ENCODE assay signal across 18 cellular contexts in genomic region chr2:106176446-106177110, GRCh38. TPM values are rescaled to one million over a fixed set of nuclear protein-coding genes. Genes with fewer than 3 reads are reported as not detected.
DNase-seq lines count a peak whose midpoint lies in the region; ATAC-seq lines count a peak whose summit lies in the region.
"Had no signal": no experiment of that assay in that cellular context is flagged by ENCODE, and none has a peak within 500 bp of the region (broad histone marks: within the 10 kb centered on the region; RNA-seq: fewer than 3 reads in every experiment).

No MANE protein-coding gene starts in this region.

- no peaks in the 10 kb centered on the region for H3K27me3 ChIP-seq in Karpas-422 (ENCODE audit: low read length)

- DNase-seq in DMS 273 (lab: John Stamatoyannopoulos, UW; ENCODE audit: unreplicated experiment) (peak; percentile 6), DMS 273 treated with DMSO at 0.1 percent for 48 hours (lab: John Stamatoyannopoulos, UW) (no peak), Karpas-422 (no peak), superior temporal gyrus (ENCODE audit: extremely low spot score) (no peak)
- no peak for DNase-seq in stimulated activated effector memory CD8-positive, alpha-beta T cell treated with anti-CD3 and anti-CD28 coated beads, Interleukin-12 subunit alpha, Interleukin-12 subunit beta, amount 100 ng/mL, for 72 hours (ENCODE audit: low spot score in 2 of 2)
- DNase-seq in activated T-helper 2 cell treated with anti-CD3 and anti-CD28 coated beads, Interferon-gamma antibody, Interleukin-2, Interleukin-4, amounts not matched to agents 10 μg/mL and 5 μg/mL and 100 μg/mL, durations not matched to agents 14 hours and 24 hours and 36 hours (ENCODE audit: low spot score), result no peak
- DNase-seq: C1 segment of cervical spinal cord, DMS79, GM23248, NCI-H1417, NCI-H1930, NCI-H2171 treated with DMSO at 0.1 percent for 48 hours, NCI-H510A, NCI-H82, SHP77 treated with DMSO at 0.1 percent for 48 hours had no signal

- H3K4me1 Mint-ChIP-seq in stimulated activated effector memory CD8-positive, alpha-beta T cell treated with anti-CD3 and anti-CD28 coated beads, Interleukin-12 subunit alpha, Interleukin-12 subunit beta, amount 100 ng/mL, for 72 hours, result peaks cover 44% of the 10 kb centered on the region
- peaks cover 17% of the 10 kb centered on the region for H3K4me1 Mint-ChIP-seq in activated T-helper 2 cell treated with anti-CD3 and anti-CD28 coated beads, Interferon-gamma antibody, Interleukin-2, Interleukin-4, amounts not matched to agents 10 μg/mL and 5 μg/mL and 100 μg/mL, durations not matched to agents 14 hours and 24 hours and 36 hours (ENCODE audit: low read depth)

- no peak overlapping the region for H2AFZ ChIP-seq in Karpas-422 (ENCODE audit: low read length)
- H2AFZ ChIP-seq: GM23248 had no signal

- peak overlapping the region; percentile 32 for H3K4me2 ChIP-seq in Karpas-422 (ENCODE audit: low read depth, low read length, poor library complexity, severe bottlenecking)

- no peaks in the 10 kb centered on the region for H3K9me2 ChIP-seq in Karpas-422 (replicated peaks; ENCODE audit: insufficient read depth, low read length)

- peak; percentile 55 for ATAC-seq in esophagus mucosa
- ATAC-seq in stimulated activated effector memory CD8-positive, alpha-beta T cell treated with anti-CD3 and anti-CD28 coated beads, Interleukin-12 subunit alpha, Interleukin-12 subunit beta, amount 100 ng/mL, for 72 hours, result no peak
- ATAC-seq in HG02938 (IDR thresholded peaks at IDR 0.05; ENCODE audit: unreplicated experiment), result no peak

- no peak overlapping the region for H3K9ac ChIP-seq in Karpas-422 (ENCODE audit: low read length)
- H3K9ac ChIP-seq: GM23248 had no signal

- H3K79me2 ChIP-seq in Karpas-422 (ENCODE audit: low read length), result no peaks in the 10 kb centered on the region

- H3K36me3 ChIP-seq in Karpas-422 (ENCODE audit: insufficient read depth, low read length), result no peaks in the 10 kb centered on the region

- H3K9me3 ChIP-seq in Karpas-422 (ENCODE audit: low read length), result no peaks in the 10 kb centered on the region

- H3K36me3 Mint-ChIP-seq in stimulated activated effector memory CD8-positive, alpha-beta T cell treated with anti-CD3 and anti-CD28 coated beads, Interleukin-12 subunit alpha, Interleukin-12 subunit beta, amount 100 ng/mL, for 72 hours, result peaks cover 4% of the 10 kb centered on the region
- peaks cover 8% of the 10 kb centered on the region for H3K36me3 Mint-ChIP-seq in activated T-helper 2 cell treated with anti-CD3 and anti-CD28 coated beads, Interferon-gamma antibody, Interleukin-2, Interleukin-4, amounts not matched to agents 10 μg/mL and 5 μg/mL and 100 μg/mL, durations not matched to agents 14 hours and 24 hours and 36 hours (ENCODE audit: low read depth)

- no peak overlapping the region for H3K4me3 Mint-ChIP-seq in stimulated activated effector memory CD8-positive, alpha-beta T cell treated with anti-CD3 and anti-CD28 coated beads, Interleukin-12 subunit alpha, Interleukin-12 subunit beta, amount 100 ng/mL, for 72 hours
- H3K4me3 Mint-ChIP-seq in activated T-helper 2 cell treated with anti-CD3 and anti-CD28 coated beads, Interferon-gamma antibody, Interleukin-2, Interleukin-4, amounts not matched to agents 10 μg/mL and 5 μg/mL and 100 μg/mL, durations not matched to agents 14 hours and 24 hours and 36 hours (ENCODE audit: low read depth), result no peak overlapping the region

- no peaks in the 10 kb centered on the region for H3K27me3 Mint-ChIP-seq in activated T-helper 2 cell treated with anti-CD3 and anti-CD28 coated beads, Interferon-gamma antibody, Interleukin-2, Interleukin-4, amounts not matched to agents 10 μg/mL and 5 μg/mL and 100 μg/mL, durations not matched to agents 14 hours and 24 hours and 36 hours (ENCODE audit: low read depth)

- no peak overlapping the region for H3K4me3 ChIP-seq in Karpas-422 (ENCODE audit: low read length)
- H3K4me3 ChIP-seq: GM23248 had no signal

- peak overlapping the region; percentile 8 for H3K27ac Mint-ChIP-seq in stimulated activated effector memory CD8-positive, alpha-beta T cell treated with anti-CD3 and anti-CD28 coated beads, Interleukin-12 subunit alpha, Interleukin-12 subunit beta, amount 100 ng/mL, for 72 hours
- no peak overlapping the region for H3K27ac Mint-ChIP-seq in activated T-helper 2 cell treated with anti-CD3 and anti-CD28 coated beads, Interferon-gamma antibody, Interleukin-2, Interleukin-4, amounts not matched to agents 10 μg/mL and 5 μg/mL and 100 μg/mL, durations not matched to agents 14 hours and 24 hours and 36 hours

- peaks cover 18% of the 10 kb centered on the region for H4K20me1 ChIP-seq in Karpas-422 (ENCODE audit: insufficient read depth, low read depth, low read length)

- intact Hi-C loops in activated T-helper 2 cell treated with anti-CD3 and anti-CD28 coated beads, Interferon-gamma antibody, Interleukin-2, Interleukin-4, amounts not matched to agents 10 μg/mL and 5 μg/mL and 100 μg/mL, durations not matched to agents 14 hours and 24 hours and 36 hours (cut with micrococcal nuclease), result no loop called here

- H3K9me3 Mint-ChIP-seq in stimulated activated effector memory CD8-positive, alpha-beta T cell treated with anti-CD3 and anti-CD28 coated beads, Interleukin-12 subunit alpha, Interleukin-12 subunit beta, amount 100 ng/mL, for 72 hours, result no peaks in the 10 kb centered on the region
- H3K9me3 Mint-ChIP-seq in activated T-helper 2 cell treated with anti-CD3 and anti-CD28 coated beads, Interferon-gamma antibody, Interleukin-2, Interleukin-4, amounts not matched to agents 10 μg/mL and 5 μg/mL and 100 μg/mL, durations not matched to agents 14 hours and 24 hours and 36 hours, result no peaks in the 10 kb centered on the region

- no peak overlapping the region for H3K27ac ChIP-seq in Karpas-422 (ENCODE audit: low read length)
- H3K27ac ChIP-seq: 22Rv1, GM23248 had no signal

- H3K4me1 ChIP-seq in Karpas-422 (ENCODE audit: low read length), result peaks cover 16% of the 10 kb centered on the region

RNA-seq across cellular contexts. Expression of gene UXS1, which starts 17.5 kb away (rescaled TPM):
- 3.7 and 8.4 TPM in 2 replicates for total RNA-seq in Karpas-422 (2014; rRNA removed; shearing (Covaris generic); ENCODE audit: low replicate concordance)
- total RNA-seq in esophagus mucosa, result 18.2 TPM
- total RNA-seq in activated T-helper 2 cell treated with anti-CD3 and anti-CD28 coated beads, Interferon-gamma antibody, Interleukin-2, Interleukin-4, amounts not matched to agents 10 μg/mL and 5 μg/mL and 100 μg/mL, durations not matched to agents 14 hours and 24 hours and 36 hours, result 29.7 and 34.9 TPM in 2 replicates
